In the genomic region with DNA sequence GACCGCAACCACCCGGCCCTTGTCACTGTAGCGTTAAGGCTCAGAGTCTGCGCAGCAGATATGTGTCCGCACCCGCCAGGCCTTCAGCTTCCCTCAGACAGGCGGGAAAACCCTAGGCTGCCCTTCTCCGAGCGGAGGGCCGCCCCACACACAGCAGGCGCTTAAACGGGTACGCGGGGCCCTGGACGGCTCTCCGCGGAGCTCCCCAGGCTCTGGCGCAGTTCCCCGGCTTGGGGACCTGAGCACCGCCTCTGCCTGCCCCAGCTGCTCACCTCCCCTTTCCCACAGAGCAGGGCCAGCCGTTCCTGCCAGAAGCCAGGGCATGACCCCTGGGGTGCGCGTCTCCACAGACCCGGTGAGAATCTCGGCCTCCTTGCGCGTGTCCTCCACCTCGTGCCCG, we compare ENCODE assay signal across 9 cellular contexts. TPM values are rescaled to one million over a fixed set of nuclear protein-coding genes. Genes with fewer than 3 reads are reported as not detected.
DNase-seq lines count a peak whose midpoint lies in the region; ATAC-seq and TF ChIP-seq lines count a peak whose summit lies in the region.
"Had no signal": no experiment of that assay in that cellular context is flagged by ENCODE, and none has a peak within 500 bp of the region (broad histone marks: within the 10 kb centered on the region; RNA-seq: fewer than 3 reads in every experiment).

No MANE protein-coding gene starts in this region.

- no peak for DNase-seq in SJCRH30
- no peak for DNase-seq in dorsolateral prefrontal cortex
- no peak for DNase-seq in mesothelial cell of epicardium (ENCODE audit: low spot score in 2 of 2, unreplicated experiment in 2 of 2)
- no peak for DNase-seq in suprapubic skin (ENCODE audit: low spot score in 2 of 2)
- no peak for DNase-seq in erythroblast (lab: John Stamatoyannopoulos, UW)
- no peak for DNase-seq in medulla oblongata (ENCODE audit: extremely low spot score)

- TF ChIP-seq EP300 in suprapubic skin (IDR thresholded peaks at IDR 0.05), result no peak

- peaks cover 44% of the 10 kb centered on the region for H3K36me3 Mint-ChIP-seq in mesothelial cell of epicardium

- H3K27me3 ChIP-seq in SJCRH30, result no peaks in the 10 kb centered on the region
- H3K27me3 ChIP-seq in dorsolateral prefrontal cortex, result no peaks in the 10 kb centered on the region
- H3K27me3 ChIP-seq in suprapubic skin, result peaks cover 3% of the 10 kb centered on the region

- H3K4me1 Mint-ChIP-seq in mesothelial cell of epicardium, result peaks cover 3% of the 10 kb centered on the region

- H3K27ac ChIP-seq in SJCRH30, result no peak overlapping the region
- H3K27ac ChIP-seq in dorsolateral prefrontal cortex, result peak overlapping the region; percentile 70 to 99 (median 95)
- peak overlapping the region; percentile 89 for H3K27ac ChIP-seq in suprapubic skin

- 46% methylated on average over 8 of the region's 29 CpGs for WGBS in suprapubic skin

- intact Hi-C loops in dorsolateral prefrontal cortex (cut with DNase I), result loop anchor here (2.0 to 5.0 kb wide), 6 partner anchors 27 to 95 kb away; a partner anchor contains a TSS

- H3K27ac Mint-ChIP-seq in mesothelial cell of epicardium, result no peak overlapping the region
- H3K27ac Mint-ChIP-seq: activated T-helper 2 cell treated with anti-CD3 and anti-CD28 coated beads, Interferon-gamma antibody, Interleukin-2, Interleukin-4, amounts not matched to agents 10 μg/mL and 5 μg/mL and 100 μg/mL, durations not matched to agents 14 hours and 24 hours and 36 hours had no signal

- no peaks in the 10 kb centered on the region for H3K27me3 Mint-ChIP-seq in mesothelial cell of epicardium (ENCODE audit: low read depth)

- TF ChIP-seq CTCF in dorsolateral prefrontal cortex (IDR thresholded peaks at IDR 0.05 in 54 of 56, conservative IDR thresholded peaks at IDR 0.05 in 2 of 56; ENCODE audit: low read depth in 1 of 56, partially characterized antibody in 56 of 56) (no peak), mesothelial cell of epicardium (IDR thresholded peaks at IDR 0.05; ENCODE audit: unreplicated experiment) (no peak), suprapubic skin (IDR thresholded peaks at IDR 0.05) (no peak)

- H3K36me3 ChIP-seq in SJCRH30, result no peaks in the 10 kb centered on the region
- H3K36me3 ChIP-seq in suprapubic skin, result peaks cover 20% of the 10 kb centered on the region

- H3K4me3 Mint-ChIP-seq in mesothelial cell of epicardium, result peak overlapping the region; percentile 75

- H3K4me3 ChIP-seq in SJCRH30, result peak overlapping the region; percentile 44
- peak overlapping the region; percentile 60 to 98 (median 80) for H3K4me3 ChIP-seq in dorsolateral prefrontal cortex
- peak overlapping the region; percentile 69 for H3K4me3 ChIP-seq in suprapubic skin

- no peak for ATAC-seq in GM18858 (IDR thresholded peaks at IDR 0.05; ENCODE audit: unreplicated experiment)
- ATAC-seq in HG03159 (IDR thresholded peaks at IDR 0.05; ENCODE audit: unreplicated experiment), result no peak

- peaks cover 4% of the 10 kb centered on the region; the same call in 1 of the 2 replicates for H3K9me3 ChIP-seq in SJCRH30 (replicated peaks)
- H3K9me3 ChIP-seq in suprapubic skin, result peaks cover 8% of the 10 kb centered on the region

- peaks cover 47% of the 10 kb centered on the region for H3K9me3 Mint-ChIP-seq in mesothelial cell of epicardium

- H3K4me1 ChIP-seq in SJCRH30, result no peaks in the 10 kb centered on the region
- peaks cover 12% of the 10 kb centered on the region for H3K4me1 ChIP-seq in suprapubic skin

- TF ChIP-seq POLR2A in suprapubic skin (IDR thresholded peaks at IDR 0.05), result no peak
- TF ChIP-seq POLR2A in erythroblast (IDR thresholded peaks at IDR 0.05; ENCODE audit: low read length), result no peak

RNA-seq across cellular contexts. Expression of a gene that starts 0.6 kb away (rescaled TPM):
- 0.43 and 0.45 TPM in 2 replicates for total RNA-seq in SJCRH30 (2014; rRNA removed; shearing (Covaris generic))
- total RNA-seq in dorsolateral prefrontal cortex (10 to 100 TPM in 119 of 120 experiments, 1 to 10 TPM in 1; 9.8 to 28.1 (median 16.8) TPM), mesothelial cell of epicardium (11.6 to 12.5 TPM (median 12.3 TPM) in 3 replicates), suprapubic skin (10 to 100 TPM in 2 of 4 donors, 1 to 10 TPM in 2; 4.6 to 12.4 (median 7.7) TPM)
- total RNA-seq: activated T-helper 2 cell treated with anti-CD3 and anti-CD28 coated beads, Interferon-gamma antibody, Interleukin-2, Interleukin-4, amounts not matched to agents 10 μg/mL and 5 μg/mL and 100 μg/mL, durations not matched to agents 14 hours and 24 hours and 36 hours had no signal

RNA-seq across cellular contexts. Expression of a gene that starts 25.9 kb away (rescaled TPM):
- not detected in 2 replicates for total RNA-seq in SJCRH30 (2014; rRNA removed; shearing (Covaris generic))
- 10 to 100 TPM in 1 of 120 experiments, 1 to 10 TPM in 118, under 1 TPM in 1; 0.94 to 10.6 (median 4.2) TPM for total RNA-seq in dorsolateral prefrontal cortex
- total RNA-seq in mesothelial cell of epicardium, result 1.7 to 3.5 TPM (median 2.9 TPM) in 3 replicates
- not detected for total RNA-seq in suprapubic skin
- total RNA-seq: activated T-helper 2 cell treated with anti-CD3 and anti-CD28 coated beads, Interferon-gamma antibody, Interleukin-2, Interleukin-4, amounts not matched to agents 10 μg/mL and 5 μg/mL and 100 μg/mL, durations not matched to agents 14 hours and 24 hours and 36 hours had no signal

RNA-seq across cellular contexts. Expression of a gene that starts 38.4 kb away (rescaled TPM):
- 17.5 and 17.9 TPM in 2 replicates for total RNA-seq in SJCRH30 (2014; rRNA removed; shearing (Covaris generic))
- total RNA-seq in dorsolateral prefrontal cortex (100 to 1,000 TPM; 140 to 230 (median 177) TPM), mesothelial cell of epicardium (85.9 to 91.9 TPM (median 91.0 TPM) in 3 replicates), suprapubic skin (10 to 100 TPM; 33.0 to 52.8 (median 48.9) TPM)

RNA-seq across cellular contexts. Expression of a gene that starts 57.1 kb away (rescaled TPM):
- total RNA-seq in SJCRH30 (2014; rRNA removed; shearing (Covaris generic)), result 10.3 and 12.6 TPM in 2 replicates
- total RNA-seq in dorsolateral prefrontal cortex, result 10 to 100 TPM; 14.4 to 48.2 (median 23.9) TPM
- total RNA-seq in mesothelial cell of epicardium, result 41.8 to 46.2 TPM (median 45.4 TPM) in 3 replicates
- 10 to 100 TPM in 3 of 4 donors, 1 to 10 TPM in 1; 4.0 to 21.9 (median 14.3) TPM for total RNA-seq in suprapubic skin
